29 cellular contexts compared by ENCODE assay signal in genomic region chr11:121226415-121227263, GRCh38.
A peak's percentile ranks its signal among the peaks of the same experiment; 100 is the strongest.
DNase-seq lines count a peak whose midpoint lies in the region; ATAC-seq, FAIRE-seq and TF ChIP-seq lines count a peak whose summit lies in the region.
"Had no signal": no experiment of that assay in that cellular context is flagged by ENCODE, and none has a peak within 500 bp of the region (broad histone marks: within the 10 kb centered on the region; RNA-seq: fewer than 3 reads in every experiment).

No MANE protein-coding gene starts in this region.

- no peaks in the 10 kb centered on the region for H4K20me1 ChIP-seq in HCT116 (ENCODE audit: insufficient read depth)

- H3K79me2 ChIP-seq in HCT116 (ENCODE audit: insufficient read depth, low read length): no peaks in the 10 kb centered on the region

- no peak for FAIRE-seq in GM12892 (lab: Jason Lieb, UNC)
- FAIRE-seq: bronchial epithelial cell, pancreas had no signal

- BruUV-seq in HCT116 (replicated peaks; lab: Mats Ljungman, UMichigan): no TSS peak

- H3K9me3 ChIP-seq in HCT116 (ENCODE audit: control insufficient read depth in 1 of 2, insufficient read depth in 1 of 2, low read depth in 1 of 2, low read length in 2 of 2) (no peaks in the 10 kb centered on the region), iPS-20b (ENCODE audit: insufficient read depth, low read depth, low read length) (peaks cover 15% of the 10 kb centered on the region), right atrium auricular region (no peaks in the 10 kb centered on the region)
- H3K9me3 ChIP-seq: pancreas, SJSA1, spleen had no signal

- POLR2A ChIA-PET in HCT116 (lab: Charles Lee): interaction anchor here (0.6 to 1.1 kb wide), 2 partner anchors 66 to 238 kb away, joined by 3 read pairs; partner anchors contain the start of gene SC5D

- H3K27ac ChIP-seq in HCT116 (ENCODE audit: low read depth, low read length): no peak overlapping the region
- no peak overlapping the region for H3K27ac ChIP-seq in iPS-20b (ENCODE audit: low read length)
- H3K27ac ChIP-seq in right atrium auricular region: no peak overlapping the region
- H3K27ac ChIP-seq: C4-2B, epithelial cell of prostate, pancreas, SJSA1, spleen had no signal

- H3K27me3 ChIP-seq in HCT116 (ENCODE audit: insufficient read depth, low read length) (peaks cover 25% of the 10 kb centered on the region; the same call in 1 of the 2 replicates), iPS-20b (ENCODE audit: insufficient read depth, low read length) (no peaks in the 10 kb centered on the region), right atrium auricular region (no peaks in the 10 kb centered on the region)
- H3K27me3 ChIP-seq: pancreas, SJSA1 had no signal

- TF ChIP-seq CTCF in HCT116 (IDR thresholded peaks at IDR 0.05 in 2 of 3, conservative IDR thresholded peaks at IDR 0.05 in 1 of 3; ENCODE audit: borderline replicate concordance in 1 of 3, insufficient read depth in 1 of 3, low read depth in 2 of 3, low read length in 2 of 3) (no peak), right atrium auricular region (IDR thresholded peaks at IDR 0.05) (no peak)

- no peak overlapping the region for H2AFZ ChIP-seq in HCT116 (ENCODE audit: low read depth, low read length, poor library complexity, severe bottlenecking)

- TF ChIP-seq POLR2A in GM12892 (IDR thresholded peaks at IDR 0.05; ENCODE audit: low read depth, low read length): peak; percentile 81
- peak; percentile 98 for TF ChIP-seq POLR2A in HCT116 (IDR thresholded peaks at IDR 0.05; ENCODE audit: borderline replicate concordance, extremely low read depth, insufficient read depth, insufficient read length)

- no peaks in the 10 kb centered on the region for H3K36me3 ChIP-seq in HCT116 (ENCODE audit: control insufficient read depth in 1 of 2, insufficient read depth in 2 of 2, low read length in 2 of 2)
- H3K36me3 ChIP-seq in iPS-20b (ENCODE audit: insufficient read depth, low read depth, low read length): no peaks in the 10 kb centered on the region
- H3K36me3 ChIP-seq in right atrium auricular region: no peaks in the 10 kb centered on the region
- H3K36me3 ChIP-seq: pancreas, SJSA1, spleen had no signal

- H3K4me1 ChIP-seq in HCT116 (ENCODE audit: control insufficient read depth in 1 of 2, insufficient read depth in 2 of 2, low read length in 2 of 2) (no peaks in the 10 kb centered on the region), iPS-20b (ENCODE audit: insufficient read depth, low read length) (no peaks in the 10 kb centered on the region), right atrium auricular region (no peaks in the 10 kb centered on the region)
- H3K4me1 ChIP-seq: pancreas, SJSA1, spleen had no signal

- no peaks in the 10 kb centered on the region for H3K9me2 ChIP-seq in HCT116 (ENCODE audit: insufficient read depth)

- CTCF ChIA-PET in HCT116 (lab: Charles Lee): no interaction called here

- H3K4me2 ChIP-seq in HCT116 (ENCODE audit: low read length): no peak overlapping the region

- intact Hi-C loops in HCT116 (cut with micrococcal nuclease): no loop called here

- DNase-seq in GM12892 (ENCODE audit: insufficient read length): no peak
- peak; percentile 15 for DNase-seq in HCT116 (ENCODE audit: low read depth, low spot score)
- no peak for DNase-seq in right atrium auricular region (ENCODE audit: low spot score)
- no peak for DNase-seq in NCI-H187 treated with DMSO at 0.1 percent for 48 hours (lab: John Stamatoyannopoulos, UW)
- DNase-seq: activated CD4-positive, alpha-beta memory T cell treated with anti-CD3 and anti-CD28 coated beads for 36 hours; activated CD4-positive, CD25-positive, alpha-beta regulatory T cell; activated CD8-positive, alpha-beta memory T cell treated with anti-CD3 and anti-CD28 coated beads, Interleukin-2, amount 50 U/mL, for 4 hours; activated naive CD4-positive, alpha-beta T cell treated with anti-CD3 and anti-CD28 coated beads, Interleukin-2, amount 10 ng/mL, durations not matched to agents 7 days and 5 days; effector CD4-positive, alpha-beta T cell; HCEC 1CT; head of caudate nucleus; Kasumi-1; NCI-H1092 treated with DMSO at 0.1 percent for 48 hours; NCI-H2029; NCI-H69; pancreas; retina; RPMI8226; spleen; stimulated activated CD4-positive, alpha-beta T cell treated with anti-CD3 and anti-CD28 coated beads, Interleukin-2, amount 100 ng/mL, for 48 hours; T-helper 1 cell; trophoblast cell had no signal

- RAD21 ChIA-PET in HCT116 (lab: Charles Lee; ENCODE audit: low non-redundant PET in 1 of 2, low total read pairs in 2 of 2, uncharacterized antibody in 2 of 2, unreplicated experiment in 2 of 2): no interaction called here

- H3K9ac ChIP-seq in HCT116 (ENCODE audit: low read length) (no peak overlapping the region), iPS-20b (ENCODE audit: low read depth, low read length) (no peak overlapping the region)

- H3K4me3 ChIP-seq in HCT116 (replicated peaks in 1 of 2; ENCODE audit: low read depth in 1 of 2, low read length in 2 of 2) (no peak overlapping the region), iPS-20b (ENCODE audit: low read length) (peak overlapping the region; percentile 14; the same call in 1 of the 2 replicates), right atrium auricular region (no peak overlapping the region)
- H3K4me3 ChIP-seq: pancreas, SJSA1, spleen had no signal

- ATAC-seq in HCT116: peak; percentile 76
- no peak for ATAC-seq in GM19467 (IDR thresholded peaks at IDR 0.05; ENCODE audit: unreplicated experiment)
- ATAC-seq: pancreas had no signal

- no peak for TF ChIP-seq RAD21 in HCT116 (IDR thresholded peaks at IDR 0.05; ENCODE audit: low read depth)

TF ChIP-seq in HCT116, 20 proteins besides CTCF, POLR2A, EP300 and RAD21:
- TF ChIP-seq POLR2AphosphoS5 (IDR thresholded peaks at IDR 0.05; ENCODE audit: low read depth, low read length): 0 out of 2 replicates have a peak, but pooled peaks have one; percentile 20
- no peak for TF ChIP-seq EZH2phosphoT487 (IDR thresholded peaks at IDR 0.05; ENCODE audit: borderline replicate concordance)

TF ChIP-seq in PFSK-1, 5 proteins besides CTCF, POLR2A, EP300 and RAD21:
- TF ChIP-seq TAF1 (IDR thresholded peaks at IDR 0.05; ENCODE audit: borderline replicate concordance, insufficient read depth, low read length): no peak
- no peak for TF ChIP-seq FOXP2 (optimal IDR thresholded peaks at IDR 0.05; ENCODE audit: borderline replicate concordance, extremely low read depth, extremely low read length, insufficient read depth)
- TF ChIP-seq SIN3A (IDR thresholded peaks at IDR 0.05; ENCODE audit: borderline replicate concordance, insufficient read depth, low read length): no peak
- TF ChIP-seq POLR2AphosphoS5 (IDR thresholded peaks at IDR 0.05; ENCODE audit: low read depth, low read length): peak; percentile 71; the same call in 1 of the 2 replicates
- TF ChIP-seq REST (IDR thresholded peaks at IDR 0.05; ENCODE audit: insufficient read depth in 1 of 2, low read depth in 2 of 2, low read length in 2 of 2): no peak
